In the genomic region with DNA sequence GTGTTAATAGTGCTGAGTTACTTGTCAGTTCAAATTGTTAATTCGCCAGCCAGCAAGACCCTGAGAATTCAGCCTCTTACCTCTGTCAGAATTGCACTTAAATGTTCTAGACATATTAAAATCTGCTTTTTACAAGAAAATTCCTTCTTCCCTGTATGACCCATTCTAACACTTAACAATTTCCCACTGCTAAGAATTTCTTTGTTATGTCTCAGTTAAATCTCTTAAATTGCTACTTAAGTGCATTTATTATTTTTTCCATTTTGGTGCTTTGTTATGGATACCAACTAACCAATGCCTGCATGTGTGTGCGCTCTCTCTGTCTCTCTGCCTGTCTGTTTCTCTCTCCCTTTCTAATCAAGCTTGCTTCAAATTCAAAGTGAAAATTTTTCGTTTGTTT, we compare ENCODE assay signal across 8 cellular contexts. TPM values are rescaled to one million over a fixed set of nuclear protein-coding genes. Genes with fewer than 3 reads are reported as not detected.
"Had no signal": no experiment of that assay in that cellular context is flagged by ENCODE, and none has a peak within 500 bp of the region (broad histone marks: within the 10 kb centered on the region; RNA-seq: fewer than 3 reads in every experiment).

No MANE protein-coding gene starts in this region.

- H3K27ac Mint-ChIP-seq: IgD-negative memory B cell had no signal

- DNase-seq: GM23248, GOT3, H7, HCEC 1CT had no signal

- H3K4me3 Mint-ChIP-seq: IgD-negative memory B cell had no signal

- ATAC-seq: HepG2 had no signal

- H3K4me1 Mint-ChIP-seq: IgD-negative memory B cell had no signal

- H3K27me3 Mint-ChIP-seq: IgD-negative memory B cell had no signal

RNA-seq across cellular contexts. Expression of a gene that starts 44.9 kb away (rescaled TPM):
- total RNA-seq: GM23248, H4, H7, HepG2, HT1080 had no signal
